14 cellular contexts compared by ENCODE assay signal in the genomic region with DNA sequence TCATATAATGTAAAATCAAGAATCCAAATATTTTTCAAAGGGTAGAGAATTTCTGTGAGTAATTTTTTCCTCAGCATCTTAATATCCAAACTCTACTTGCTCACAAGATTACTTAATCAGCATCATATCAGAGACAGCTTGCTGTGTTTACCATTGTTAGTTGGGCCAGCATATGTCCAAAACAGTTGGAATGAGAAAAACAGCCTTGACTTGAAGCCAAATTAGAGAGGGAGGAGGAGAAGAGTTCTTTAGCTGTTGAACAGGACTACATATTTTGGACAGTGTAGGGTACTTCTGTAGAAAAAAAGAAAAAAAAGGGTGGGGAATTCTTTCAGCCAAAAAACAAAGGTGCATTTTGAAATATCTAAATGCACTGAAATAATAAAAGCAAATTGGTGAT.
"Had no signal": no experiment of that assay in that cellular context is flagged by ENCODE, and none has a peak within 500 bp of the region (broad histone marks: within the 10 kb centered on the region; RNA-seq: fewer than 3 reads in every experiment).

No MANE protein-coding gene starts in this region.

- H3K27ac ChIP-seq: dorsolateral prefrontal cortex, prostate gland had no signal

- H3K27me3 ChIP-seq: dorsolateral prefrontal cortex had no signal

- H3K36me3 ChIP-seq: prostate gland had no signal

- H3K9me3 ChIP-seq: prostate gland had no signal

- H3K4me3 ChIP-seq: dorsolateral prefrontal cortex, prostate gland, smooth muscle cell had no signal

- ATAC-seq: activated T-cell treated with anti-CD3 and anti-CD28 coated beads, Interleukin-2, amount 50 U/mL, for 72 hours; right cardiac atrium; stimulated activated naive CD8-positive, alpha-beta T cell treated with anti-CD3 and anti-CD28 coated beads, Interleukin-15, amount 100 ng/mL, for 72 hours had no signal

- H3K4me1 ChIP-seq: prostate gland had no signal

- H3K4me2 ChIP-seq: smooth muscle cell had no signal

- DNase-seq: activated CD4-positive, alpha-beta T cell treated with anti-CD3 and anti-CD28 coated beads, Interleukin-2, amount 10 ng/mL, durations not matched to agents 24 days and 14 days; activated CD4-positive, CD25-positive, alpha-beta regulatory T cell; activated CD8-positive, alpha-beta memory T cell treated with anti-CD3 and anti-CD28 coated beads, Interleukin-2, amount 50 U/mL, for 48 hours; activated gamma-delta T cell; activated T-cell treated with anti-CD3 and anti-CD28 coated beads, Interleukin-2, amount 50 U/mL, for 72 hours; amygdala; endodermal cell; hypothalamus; kidney; right cardiac atrium; stimulated activated naive CD8-positive, alpha-beta T cell treated with anti-CD3 and anti-CD28 coated beads, Interleukin-15, amount 100 ng/mL, for 72 hours had no signal
